In genomic region chr4:472881-473574, GRCh38 we compare ENCODE assay signal across 8 cellular contexts. TPM values are rescaled to one million over a fixed set of nuclear protein-coding genes. Genes with fewer than 3 reads are reported as not detected.
DNase-seq lines count a peak whose midpoint lies in the region; ATAC-seq, FAIRE-seq and TF ChIP-seq lines count a peak whose summit lies in the region.

No MANE protein-coding gene starts in this region.

- peak overlapping the region; percentile 98 for H3K4me3 Mint-ChIP-seq in astrocyte (ENCODE audit: unreplicated experiment)

- intact Hi-C loops in stomach (cut with DNase I; ENCODE audit: low total_unique reads), result no loop called here

- 8 to 13% (median 9%) methylated on average over 15 to 17 of the region's 17 CpGs for WGBS in stomach, 5 donors

- H3K4me3 ChIP-seq in GM12865 (ENCODE audit: low read depth, low read length) (peak overlapping the region; percentile 76), astrocyte (ENCODE audit: insufficient read depth, low read depth, low read length) (peak overlapping the region; percentile 89), keratinocyte (ENCODE audit: control insufficient read depth in 2 of 3, extremely low read depth in 1 of 3, insufficient read depth in 2 of 3, low read depth in 1 of 3, low read length in 3 of 3) (peak overlapping the region; percentile 78 to 88 (median 84)), stomach (peak overlapping the region; percentile 87 to 95 (median 90))
- peak overlapping the region; percentile 70 for H3K4me3 ChIP-seq in Jurkat, Clone E6-1 (ENCODE audit: low read length)

- H3K9me3 Mint-ChIP-seq in astrocyte (ENCODE audit: unreplicated experiment), result peaks cover 16% of the 10 kb centered on the region

- peak overlapping the region; percentile 97 for H2AFZ ChIP-seq in astrocyte (ENCODE audit: low read depth, low read length)
- H2AFZ ChIP-seq in keratinocyte (ENCODE audit: control insufficient read depth, low read length), result peak overlapping the region; percentile 98

- no peak for ATAC-seq in GM19351 (IDR thresholded peaks at IDR 0.05; ENCODE audit: unreplicated experiment)
- no peak for ATAC-seq in GM19452 (IDR thresholded peaks at IDR 0.05; ENCODE audit: unreplicated experiment)

- H4K20me1 ChIP-seq in astrocyte (ENCODE audit: insufficient read depth, low read length) (peaks cover 14% of the 10 kb centered on the region), keratinocyte (ENCODE audit: control insufficient read depth, extremely low read depth, insufficient read depth, low read length) (no peaks in the 10 kb centered on the region)

- H3K27ac ChIP-seq in astrocyte (ENCODE audit: low read depth, low read length) (peak overlapping the region; percentile 97), keratinocyte (ENCODE audit: control insufficient read depth, insufficient read depth, low read length) (peak overlapping the region; percentile 96), stomach (peak overlapping the region; percentile 87 to 93 (median 91))

- H3K4me2 ChIP-seq in astrocyte (ENCODE audit: low read length) (peak overlapping the region; percentile 94), keratinocyte (ENCODE audit: control insufficient read depth, extremely low read depth, insufficient read depth, low read depth, low read length) (peak overlapping the region; percentile 79)

- peak overlapping the region; percentile 96 for H3K27ac Mint-ChIP-seq in astrocyte (ENCODE audit: unreplicated experiment)

- peaks cover 26% of the 10 kb centered on the region for H3K4me1 Mint-ChIP-seq in astrocyte (ENCODE audit: low read depth, unreplicated experiment)

- no peak for TF ChIP-seq EP300 in stomach (IDR thresholded peaks at IDR 0.05)

- no peaks in the 10 kb centered on the region for H3K27me3 Mint-ChIP-seq in astrocyte (ENCODE audit: low read depth, unreplicated experiment)

- dilution Hi-C loops in keratinocyte (cut with MboI; ENCODE audit: extremely low pct_ligation_motif_present, low sequenced_read_pairs), result no loop called here

- peak overlapping the region; percentile 97 for H3K9ac ChIP-seq in astrocyte (ENCODE audit: low read length)
- H3K9ac ChIP-seq in keratinocyte (ENCODE audit: control insufficient read depth, extremely low read depth, insufficient read depth, low read length), result peak overlapping the region; percentile 99

- peaks cover 16% of the 10 kb centered on the region for H3K36me3 ChIP-seq in astrocyte (ENCODE audit: insufficient read depth, low read length)
- H3K36me3 ChIP-seq in keratinocyte (ENCODE audit: control insufficient read depth in 2 of 2, extremely low read depth in 1 of 2, insufficient read depth in 2 of 2, low read length in 2 of 2), result peaks cover 10 to 11% of the 10 kb centered on the region in 2 experiments
- H3K36me3 ChIP-seq in stomach, result peaks cover 28 to 44% (median 43%) of the 10 kb centered on the region in 4 donors

- TF ChIP-seq CTCF in GM12865 (IDR thresholded peaks at IDR 0.05; ENCODE audit: insufficient read depth, low read depth, low read length, missing control alignments), result no peak
- TF ChIP-seq CTCF in astrocyte (IDR thresholded peaks at IDR 0.05; ENCODE audit: insufficient read depth, low read depth, low read length), result no peak
- TF ChIP-seq CTCF in keratinocyte (optimal IDR thresholded peaks at IDR 0.05 in 1 of 3, IDR thresholded peaks at IDR 0.05 in 1 of 3, conservative IDR thresholded peaks at IDR 0.05 in 1 of 3; ENCODE audit: extremely low read depth in 1 of 3, insufficient read depth in 2 of 3, low read length in 3 of 3), result no peak
- no peak for TF ChIP-seq CTCF in stomach (IDR thresholded peaks at IDR 0.05)

- peaks cover 36% of the 10 kb centered on the region for H3K36me3 Mint-ChIP-seq in astrocyte (ENCODE audit: low read depth, unreplicated experiment)

- peaks cover 58% of the 10 kb centered on the region for H3K79me2 ChIP-seq in astrocyte (ENCODE audit: insufficient read depth, low read length)
- peaks cover 53% of the 10 kb centered on the region for H3K79me2 ChIP-seq in keratinocyte (ENCODE audit: control insufficient read depth, insufficient read depth, low read length)

- H3K9me3 ChIP-seq in astrocyte (ENCODE audit: insufficient read depth, low read depth, low read length) (no peaks in the 10 kb centered on the region), keratinocyte (ENCODE audit: control insufficient read depth, low read depth, low read length) (peaks cover 7% of the 10 kb centered on the region), stomach (peaks cover 0 to 45% (median 24%) of the 10 kb centered on the region in 4 donors)

- peak; percentile 18 for DNase-seq in GM12865 (ENCODE audit: low read depth)
- no peak for DNase-seq in Jurkat, Clone E6-1 (ENCODE audit: low read depth, low spot score)
- DNase-seq in astrocyte (ENCODE audit: low read depth), result no peak
- no peak for DNase-seq in keratinocyte (ENCODE audit: low read depth, low spot score)
- DNase-seq in stomach, result no peak
- DNase-seq in iPS-NIHi11 (ENCODE audit: low spot score), result no peak

- FAIRE-seq in astrocyte (lab: Jason Lieb, UNC) (no peak), keratinocyte (lab: Jason Lieb, UNC) (peak; percentile 32)

- no peaks in the 10 kb centered on the region for H3K27me3 ChIP-seq in astrocyte (ENCODE audit: insufficient read depth, low read length)
- no peaks in the 10 kb centered on the region for H3K27me3 ChIP-seq in keratinocyte (ENCODE audit: control insufficient read depth, extremely low read depth, insufficient read depth, low read length)
- H3K27me3 ChIP-seq in stomach, result no peaks in the 10 kb centered on the region

- no peak for TF ChIP-seq POLR2A in stomach (IDR thresholded peaks at IDR 0.05)

- peaks cover 3% of the 10 kb centered on the region for H3K4me1 ChIP-seq in astrocyte (ENCODE audit: insufficient read depth, low read length)
- H3K4me1 ChIP-seq in keratinocyte (ENCODE audit: control insufficient read depth, extremely low read depth, insufficient read depth, low read length), result peaks cover 12% of the 10 kb centered on the region
- H3K4me1 ChIP-seq in stomach, result peaks cover 5 to 24% (median 20%) of the 10 kb centered on the region in 4 donors

- H3K9me1 ChIP-seq in keratinocyte (ENCODE audit: control insufficient read depth, extremely low read depth, insufficient read depth, low read length), result no peaks in the 10 kb centered on the region

RNA-seq across cellular contexts. Expression of gene ZNF721, which starts 25.9 kb away (rescaled TPM):
- 25.1 TPM for polyA plus RNA-seq in Jurkat, Clone E6-1 (2012; ENCODE audit: insufficient read depth, insufficient read length)
- total RNA-seq in astrocyte (23.7 and 26.3 TPM in 2 replicates), stomach (10 to 100 TPM; 21.1 to 62.9 (median 50.8) TPM)
- polyA plus RNA-seq in keratinocyte (8.6 to 15.7 TPM (median 10.0 TPM) in 3 replicates), stomach (1 to 10 TPM; 8.4 to 9.2 (median 8.7) TPM)
- polyA plus RNA-seq in keratinocyte (2011; ENCODE audit: low read depth), result 40.1 TPM
- 4.1 and 9.7 TPM in 2 replicates for polyA plus RNA-seq in keratinocyte (2011; cell fraction: cytosol; rRNA removed)
- 20.8 and 23.0 TPM in 2 replicates for polyA plus RNA-seq in keratinocyte (2011; cell fraction: nucleus; rRNA removed)
- 15.9 and 20.3 TPM in 2 replicates for polyA plus RNA-seq in keratinocyte (2012; ENCODE audit: low replicate concordance)
- 4.4 to 22.0 TPM (median 9.6 TPM) in 3 replicates for polyA minus RNA-seq in keratinocyte
- 8.4 TPM for polyA minus RNA-seq in keratinocyte (2011; cell fraction: cytosol; rRNA and poly(A)+ RNA removed)
- 20.2 and 41.3 TPM in 2 replicates for polyA minus RNA-seq in keratinocyte (2011; cell fraction: nucleus; rRNA and poly(A)+ RNA removed)

RNA-seq across cellular contexts. Expression of gene PIGG, which starts 26.0 kb away (rescaled TPM):
- 30.2 TPM for polyA plus RNA-seq in Jurkat, Clone E6-1 (2012; ENCODE audit: insufficient read depth, insufficient read length)
- total RNA-seq in astrocyte, result 53.0 and 53.4 TPM in 2 replicates
- polyA plus RNA-seq in keratinocyte, result 45.7 to 74.6 TPM (median 68.9 TPM) in 3 replicates
- 30.5 TPM for polyA plus RNA-seq in keratinocyte (2011; ENCODE audit: low read depth)
- 20.1 and 24.9 TPM in 2 replicates for polyA plus RNA-seq in keratinocyte (2011; cell fraction: cytosol; rRNA removed)
- 203 and 206 TPM in 2 replicates for polyA plus RNA-seq in keratinocyte (2011; cell fraction: nucleus; rRNA removed)
- polyA plus RNA-seq in keratinocyte (2012; ENCODE audit: low replicate concordance), result 43.5 and 46.8 TPM in 2 replicates
- polyA minus RNA-seq in keratinocyte, result 76.3 to 88.4 TPM (median 81.6 TPM) in 3 replicates
- polyA minus RNA-seq in keratinocyte (2011; cell fraction: cytosol; rRNA and poly(A)+ RNA removed), result 38.0 TPM
- polyA minus RNA-seq in keratinocyte (2011; cell fraction: nucleus; rRNA and poly(A)+ RNA removed), result 152 and 153 TPM in 2 replicates
- 100 to 1,000 TPM in 2 of 5 donors, 10 to 100 TPM in 3; 65.5 to 213 (median 83.0) TPM for total RNA-seq in stomach
- 10 to 100 TPM; 13.0 to 36.7 (median 21.3) TPM for polyA plus RNA-seq in stomach
